In the genomic region with DNA sequence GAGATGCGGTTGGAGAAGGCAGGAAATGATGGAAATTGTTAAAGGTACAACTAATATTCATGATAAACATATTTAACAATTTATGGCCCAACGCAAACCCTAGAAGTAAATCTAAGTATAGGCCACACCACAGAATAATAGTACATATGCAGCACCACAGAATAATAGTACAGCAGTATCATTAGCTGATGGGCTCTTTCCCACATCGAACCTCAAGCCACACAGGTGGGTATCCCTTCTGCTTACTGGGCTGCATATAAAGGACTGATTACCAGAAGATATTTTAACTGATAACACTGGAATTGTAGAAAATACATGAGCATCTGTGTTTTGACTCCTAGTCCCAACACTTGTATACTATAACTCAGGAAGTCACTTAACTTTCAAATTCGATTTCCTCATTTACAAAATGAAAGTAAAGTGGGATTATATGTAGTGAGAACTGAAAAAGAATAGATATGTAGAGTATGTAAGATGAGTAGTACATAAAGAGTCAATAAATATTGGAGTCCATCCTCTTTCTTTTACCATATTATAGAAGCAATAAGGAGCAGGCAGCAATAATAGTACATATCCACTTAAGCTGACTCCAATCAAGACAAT, we compare ENCODE assay signal across 12 cellular contexts.
DNase-seq lines count a peak whose midpoint lies in the region; ATAC-seq and TF ChIP-seq lines count a peak whose summit lies in the region.
"Had no signal": no experiment of that assay in that cellular context is flagged by ENCODE, and none has a peak within 500 bp of the region (broad histone marks: within the 10 kb centered on the region; RNA-seq: fewer than 3 reads in every experiment).

No MANE protein-coding gene starts in this region.

- H3K27ac Mint-ChIP-seq in activated T-cell treated with anti-CD3 and anti-CD28 coated beads, Interleukin-2, amount 50 U/mL, for 24 hours = no peak overlapping the region
- peak overlapping the region; percentile 27 for H3K27ac Mint-ChIP-seq in activated naive CD8-positive, alpha-beta T cell treated with anti-CD3 and anti-CD28 coated beads for 36 hours

- H3K27ac ChIP-seq in spleen = peak overlapping the region in 7 of 8 donors; percentile 5 to 61 (median 27)

- no peak for TF ChIP-seq CTCF in spleen (IDR thresholded peaks at IDR 0.05 in 8 of 11, conservative IDR thresholded peaks at IDR 0.05 in 3 of 11)

- no peaks in the 10 kb centered on the region for H3K36me3 Mint-ChIP-seq in activated T-cell treated with anti-CD3 and anti-CD28 coated beads, Interleukin-2, amount 50 U/mL, for 24 hours (ENCODE audit: low read depth)
- no peaks in the 10 kb centered on the region for H3K36me3 Mint-ChIP-seq in activated naive CD8-positive, alpha-beta T cell treated with anti-CD3 and anti-CD28 coated beads for 36 hours

- H3K4me1 Mint-ChIP-seq in activated T-cell treated with anti-CD3 and anti-CD28 coated beads, Interleukin-2, amount 50 U/mL, for 24 hours (ENCODE audit: low read depth) = peaks cover 18% of the 10 kb centered on the region
- peaks cover 23% of the 10 kb centered on the region for H3K4me1 Mint-ChIP-seq in activated naive CD8-positive, alpha-beta T cell treated with anti-CD3 and anti-CD28 coated beads for 36 hours

- DNase-seq in activated T-cell treated with anti-CD3 and anti-CD28 coated beads, Interleukin-2, amount 50 U/mL, for 24 hours = no peak
- DNase-seq in activated T-cell treated with anti-CD3 and anti-CD28 coated beads for 4 hours (no peak), spleen (no peak), T1000 (lab: John Stamatoyannopoulos, UW) (no peak), NCI-H146 treated with DMSO at 0.1 percent for 48 hours (lab: John Stamatoyannopoulos, UW; ENCODE audit: unreplicated experiment) (no peak), ACHN (no peak)
- no peak for DNase-seq in activated naive CD8-positive, alpha-beta T cell treated with anti-CD3 and anti-CD28 coated beads for 36 hours
- DNase-seq: NCI-H2171 treated with DMSO at 0.1 percent for 48 hours, occipital lobe had no signal

- H3K27me3 Mint-ChIP-seq in activated T-cell treated with anti-CD3 and anti-CD28 coated beads, Interleukin-2, amount 50 U/mL, for 24 hours = no peaks in the 10 kb centered on the region
- H3K27me3 Mint-ChIP-seq in activated naive CD8-positive, alpha-beta T cell treated with anti-CD3 and anti-CD28 coated beads for 36 hours = no peaks in the 10 kb centered on the region

- intact Hi-C loops in spleen (cut with DNase I; ENCODE audit: low total_unique reads) = loop anchor here (5.0 to 10.0 kb wide), 2 partner anchors 90 to 483 kb away; a partner anchor contains a TSS

- 35 to 50% (median 41%) methylated on average over 4 of the region's 4 CpGs for WGBS in spleen, 5 donors

- peaks cover 9 to 26% (median 18%) of the 10 kb centered on the region in 6 donors for H3K4me1 ChIP-seq in spleen

- no peaks in the 10 kb centered on the region for H3K9me3 ChIP-seq in spleen

- peak overlapping the region in 3 of 8 donors; percentile 16 to 55 (median 16) for H3K4me3 ChIP-seq in spleen
- H3K4me3 ChIP-seq: K562 had no signal

- no peaks in the 10 kb centered on the region for H3K36me3 ChIP-seq in spleen

- no peaks in the 10 kb centered on the region for H3K9me3 Mint-ChIP-seq in activated T-cell treated with anti-CD3 and anti-CD28 coated beads, Interleukin-2, amount 50 U/mL, for 24 hours
- H3K9me3 Mint-ChIP-seq in activated naive CD8-positive, alpha-beta T cell treated with anti-CD3 and anti-CD28 coated beads for 36 hours = no peaks in the 10 kb centered on the region

- no peaks in the 10 kb centered on the region for H3K27me3 ChIP-seq in spleen (replicated peaks in 1 of 7)

- in situ Hi-C loops in ACHN (cut with HindIII; ENCODE audit: low pct_ligation_motif_present, low pct_unique_long_range_greater_than_20kb, low sequenced_read_pairs) = no loop called here

- ATAC-seq in HG02759 (IDR thresholded peaks at IDR 0.05; ENCODE audit: unreplicated experiment) = peak; percentile 42
- ATAC-seq: K562, Right ventricle myocardium inferior had no signal

- H3K4me3 Mint-ChIP-seq in activated T-cell treated with anti-CD3 and anti-CD28 coated beads, Interleukin-2, amount 50 U/mL, for 24 hours = peak overlapping the region; percentile 43
- peak overlapping the region; percentile 44 for H3K4me3 Mint-ChIP-seq in activated naive CD8-positive, alpha-beta T cell treated with anti-CD3 and anti-CD28 coated beads for 36 hours

- TF ChIP-seq POLR2A in spleen (IDR thresholded peaks at IDR 0.05) = no peak
